ENCODE assay signal across 13 cellular contexts in the genomic region with DNA sequence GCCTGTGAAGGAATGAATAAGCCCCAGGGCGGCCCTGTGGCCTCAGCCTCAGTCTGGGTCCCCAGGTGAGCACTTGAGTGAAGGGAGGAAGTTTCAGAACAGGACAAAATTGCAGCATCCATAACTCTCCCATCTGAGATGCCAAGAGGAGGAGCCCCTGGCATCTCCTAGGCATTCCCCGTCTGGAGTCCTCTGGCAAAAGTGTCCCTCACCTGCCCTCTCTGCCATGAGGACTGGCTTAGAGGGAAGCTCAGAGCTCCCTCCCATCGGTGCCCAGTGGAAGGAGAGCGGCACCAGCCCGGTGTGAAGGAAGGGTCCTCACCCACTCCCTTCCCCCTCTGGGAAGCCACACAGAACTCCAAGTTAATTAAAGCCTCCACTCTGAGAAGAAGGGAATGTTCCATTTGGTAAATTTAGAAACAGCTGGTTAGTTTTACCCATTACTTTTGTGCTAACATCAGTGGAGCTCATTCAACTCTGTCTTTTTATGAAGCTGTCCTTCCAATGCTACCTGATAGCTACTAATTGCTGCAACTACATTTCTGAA.
"Had no signal": no experiment of that assay in that cellular context is flagged by ENCODE, and none has a peak within 500 bp of the region (broad histone marks: within the 10 kb centered on the region; RNA-seq: fewer than 3 reads in every experiment).

No MANE protein-coding gene starts in this region.

- H3K36me3 ChIP-seq: colonic mucosa, esophagus squamous epithelium, gastroesophageal sphincter had no signal

- H3K4me1 Mint-ChIP-seq: immature natural killer cell; naive thymus-derived CD8-positive, alpha-beta T cell had no signal

- ATAC-seq: gastroesophageal sphincter; naive thymus-derived CD8-positive, alpha-beta T cell; right cardiac atrium had no signal

- H3K36me3 Mint-ChIP-seq: immature natural killer cell had no signal

- DNase-seq: colonic mucosa; dermis blood vessel endothelial cell; esophagus squamous epithelium; foreskin fibroblast; immature natural killer cell; mesendoderm; naive thymus-derived CD8-positive, alpha-beta T cell; right cardiac atrium; stimulated activated CD4-positive, alpha-beta T cell treated with anti-CD3 and anti-CD28 coated beads, Interleukin-2, amount 100 ng/mL, for 48 hours; stimulated activated naive CD4-positive, alpha-beta T cell treated with Interleukin-2 at 50 U/mL for 16 hours; trophoblast cell had no signal

- H3K4me3 ChIP-seq: colonic mucosa, esophagus squamous epithelium, gastroesophageal sphincter, smooth muscle cell had no signal

- H3K9me3 ChIP-seq: colonic mucosa, esophagus squamous epithelium, gastroesophageal sphincter had no signal

- H3K4me2 ChIP-seq: smooth muscle cell had no signal

- H3K4me3 Mint-ChIP-seq: immature natural killer cell; naive thymus-derived CD8-positive, alpha-beta T cell had no signal

- H3K27ac ChIP-seq: colonic mucosa, esophagus squamous epithelium, gastroesophageal sphincter had no signal

- H3K27me3 ChIP-seq: colonic mucosa, gastroesophageal sphincter had no signal

- H3K4me1 ChIP-seq: colonic mucosa, esophagus squamous epithelium, gastroesophageal sphincter had no signal

- H3K27ac Mint-ChIP-seq: immature natural killer cell; naive thymus-derived CD8-positive, alpha-beta T cell had no signal
